ENCODE assay signal across 11 cellular contexts in genomic region chr10:80197972-80198591, GRCh38. TPM values are rescaled to one million over a fixed set of nuclear protein-coding genes. Genes with fewer than 3 reads are reported as not detected.
DNase-seq lines count a peak whose midpoint lies in the region; ATAC-seq, FAIRE-seq and TF ChIP-seq lines count a peak whose summit lies in the region.
"Had no signal": no experiment of that assay in that cellular context is flagged by ENCODE, and none has a peak within 500 bp of the region (broad histone marks: within the 10 kb centered on the region; RNA-seq: fewer than 3 reads in every experiment).

No MANE protein-coding gene starts in this region.

- H3K36me3 Mint-ChIP-seq in natural killer cell = no peaks in the 10 kb centered on the region
- peaks cover 6% of the 10 kb centered on the region for H3K36me3 Mint-ChIP-seq in natural killer cell treated with Interleukin-12 subunit alpha and Interleukin-12 subunit beta and Interleukin-15 and Interleukin-18, amount 100 ng/mL, for 72 hours

- TF ChIP-seq CTCF in natural killer cell (IDR thresholded peaks at IDR 0.05) (no peak), breast epithelium (IDR thresholded peaks at IDR 0.05) (no peak), vagina (IDR thresholded peaks at IDR 0.05) (no peak)

- intact Hi-C loops in natural killer cell (cut with micrococcal nuclease) (no loop called here), breast epithelium (cut with DNase I; ENCODE audit: low total_unique reads) (no loop called here), vagina (cut with DNase I) (no loop called here)

- peaks cover 0 to 10% of the 10 kb centered on the region in 2 donors for H3K4me1 ChIP-seq in breast epithelium
- peaks cover 85 to 86% of the 10 kb centered on the region in 2 donors for H3K4me1 ChIP-seq in mucosa of rectum (ENCODE audit: control insufficient read depth in 2 of 2, insufficient read depth in 2 of 2, low read length in 2 of 2)
- H3K4me1 ChIP-seq in vagina = peaks cover 93% of the 10 kb centered on the region

- peaks cover 70 to 71% of the 10 kb centered on the region in 2 donors for H3K4me1 Mint-ChIP-seq in natural killer cell
- H3K4me1 Mint-ChIP-seq in natural killer cell treated with Interleukin-12 subunit alpha and Interleukin-12 subunit beta and Interleukin-15 and Interleukin-18, amount 100 ng/mL, for 72 hours (ENCODE audit: low read depth in 2 of 2) = peaks cover 54 to 55% of the 10 kb centered on the region in 2 donors

- no peaks in the 10 kb centered on the region for H3K27me3 Mint-ChIP-seq in natural killer cell (ENCODE audit: low read depth in 2 of 2)
- H3K27me3 Mint-ChIP-seq in natural killer cell treated with Interleukin-12 subunit alpha and Interleukin-12 subunit beta and Interleukin-15 and Interleukin-18, amount 100 ng/mL, for 72 hours = no peaks in the 10 kb centered on the region

- no peak for TF ChIP-seq POLR2A in breast epithelium (IDR thresholded peaks at IDR 0.05)
- TF ChIP-seq POLR2A in vagina (IDR thresholded peaks at IDR 0.05) = no peak

- DNase-seq in natural killer cell (no peak), breast epithelium (ENCODE audit: low spot score in 2 of 2) (no peak), vagina (ENCODE audit: extremely low spot score in 2 of 2) (peak in 1 of 2 donors; percentile 83), KG1 (lab: John Stamatoyannopoulos, UW) (no peak), frontal cortex (ENCODE audit: low spot score in 2 of 2) (no peak)
- no peak for DNase-seq in natural killer cell treated with Interleukin-12 subunit alpha and Interleukin-12 subunit beta and Interleukin-15 and Interleukin-18, amount 100 ng/mL, for 72 hours (ENCODE audit: low spot score)
- DNase-seq: COR-L47, MG63 had no signal

- H3K36me3 ChIP-seq in breast epithelium (no peaks in the 10 kb centered on the region), mucosa of rectum (ENCODE audit: control insufficient read depth in 2 of 2, insufficient read depth in 2 of 2, low read length in 2 of 2) (peaks cover 5 to 18% of the 10 kb centered on the region in 2 donors), vagina (no peaks in the 10 kb centered on the region)

- H3K27ac ChIP-seq in breast epithelium (peak overlapping the region; percentile 56 to 88), mucosa of rectum (ENCODE audit: low read depth in 2 of 2, low read length in 2 of 2) (peak overlapping the region; percentile 19 to 98), vagina (peak overlapping the region; percentile 34)
- H3K27ac ChIP-seq: RWPE1 had no signal

- ATAC-seq in natural killer cell (no peak), GM19452 (IDR thresholded peaks at IDR 0.05; ENCODE audit: unreplicated experiment) (no peak)
- no peak for ATAC-seq in natural killer cell treated with Interleukin-12 subunit alpha and Interleukin-12 subunit beta and Interleukin-15 and Interleukin-18, amount 100 ng/mL, for 72 hours

- peaks cover 0 to 3% of the 10 kb centered on the region in 2 donors for H3K9me3 Mint-ChIP-seq in natural killer cell
- H3K9me3 Mint-ChIP-seq in natural killer cell treated with Interleukin-12 subunit alpha and Interleukin-12 subunit beta and Interleukin-15 and Interleukin-18, amount 100 ng/mL, for 72 hours = no peaks in the 10 kb centered on the region

- H3K4me3 Mint-ChIP-seq in natural killer cell = no peak overlapping the region
- no peak overlapping the region for H3K4me3 Mint-ChIP-seq in natural killer cell treated with Interleukin-12 subunit alpha and Interleukin-12 subunit beta and Interleukin-15 and Interleukin-18, amount 100 ng/mL, for 72 hours

- H3K27me3 ChIP-seq in breast epithelium (no peaks in the 10 kb centered on the region), mucosa of rectum (ENCODE audit: control insufficient read depth in 2 of 2, insufficient read depth in 2 of 2, low read length in 2 of 2) (no peaks in the 10 kb centered on the region), vagina (no peaks in the 10 kb centered on the region)
- H3K27me3 ChIP-seq: MG63 had no signal

- H3K27ac Mint-ChIP-seq in natural killer cell = peak overlapping the region; percentile 92 to 93
- H3K27ac Mint-ChIP-seq in natural killer cell treated with Interleukin-12 subunit alpha and Interleukin-12 subunit beta and Interleukin-15 and Interleukin-18, amount 100 ng/mL, for 72 hours = peak overlapping the region in 1 of 2 donors; percentile 13

- FAIRE-seq in frontal cortex (lab: Jason Lieb, UNC) = no peak

- H3K9me3 ChIP-seq in breast epithelium = no peaks in the 10 kb centered on the region
- H3K9me3 ChIP-seq in mucosa of rectum (ENCODE audit: control insufficient read depth in 2 of 2, low read length in 2 of 2) = no peaks in the 10 kb centered on the region
- H3K9me3 ChIP-seq in vagina = no peaks in the 10 kb centered on the region

- no peak overlapping the region for H3K9ac ChIP-seq in mucosa of rectum (ENCODE audit: low read depth in 1 of 2, low read length in 2 of 2)

- H3K4me3 ChIP-seq in breast epithelium (no peak overlapping the region), mucosa of rectum (ENCODE audit: low read length in 2 of 2) (peak overlapping the region in 1 of 2 donors; percentile 22), vagina (no peak overlapping the region)
- H3K4me3 ChIP-seq: MG63 had no signal

RNA-seq across cellular contexts. Expression of gene ANXA11, which starts 7.3 kb away (rescaled TPM):
- total RNA-seq in natural killer cell (100 to 1,000 TPM; 213 to 264 (median 245) TPM), breast epithelium (100 to 1,000 TPM in 1 of 3 donors, 10 to 100 TPM in 2; 83.3 to 102 (median 93.4) TPM), vagina (101 TPM), frontal cortex (2.0 TPM)
- 100 to 1,000 TPM; 134 to 166 TPM for total RNA-seq in natural killer cell treated with Interleukin-12 subunit alpha and Interleukin-12 subunit beta and Interleukin-15 and Interleukin-18, amount 100 ng/mL, for 72 hours

Comparison
In these comparisons a context has a peak if more than half of its experiments do, and no peak if none do; other contexts are left out.
1. RNA of gene ANXA11, which starts 7.3 kb away (total RNA-seq): 213 to 264 TPM in natural killer cell, 134 to 166 TPM in natural killer cell treated with Interleukin-12 subunit alpha and Interleukin-12 subunit beta and Interleukin-15 and Interleukin-18, amount 100 ng/mL, for 72 hours, 101 TPM in vagina (single experiment) and 83.3 to 102 TPM in breast epithelium; 2.0 TPM in frontal cortex (single experiment); every median in the first group is over 10 times any median in the second.
2. Peak in every context shown above with its lines, with median percentiles within 50 percentile points of each other: H3K27ac ChIP-seq.